Comparison of ENCODE assay signal across 2 cellular contexts in genomic region chr2:223090540-223091235, GRCh38.
TF ChIP-seq lines count a peak whose summit lies in the region.

No MANE protein-coding gene starts in this region.

TF ChIP-seq in H1, 55 proteins besides CTCF, POLR2A, EP300 and RAD21 (continued from another document):
- TF ChIP-seq GTF2F1 (IDR thresholded peaks at IDR 0.05; ENCODE audit: borderline replicate concordance, low read depth, low read length) (no peak), ATF2 (IDR thresholded peaks at IDR 0.05; ENCODE audit: low read length) (no peak), MAFK (IDR thresholded peaks at IDR 0.05; ENCODE audit: low read depth, low read length) (no peak), ASH2L (IDR thresholded peaks at IDR 0.05; ENCODE audit: low read length) (no peak), JUN (IDR thresholded peaks at IDR 0.05; ENCODE audit: low read depth, low read length) (no peak), JUND (IDR thresholded peaks at IDR 0.05; ENCODE audit: low read length) (no peak), TAF1 (IDR thresholded peaks at IDR 0.05; ENCODE audit: low read depth, low read length) (no peak), BCL11A (IDR thresholded peaks at IDR 0.05; ENCODE audit: low read depth in 2 of 2, low read length in 2 of 2) (no peak), TEAD4 (IDR thresholded peaks at IDR 0.05; ENCODE audit: low read depth, low read length) (no peak), SIRT6 (IDR thresholded peaks at IDR 0.05; ENCODE audit: low read length) (no peak)
TF ChIP-seq in H1: peak in this region for 0.

TF ChIP-seq in HEK293T, 16 proteins besides CTCF, POLR2A, EP300 and RAD21 (continued from another document):
- no peak for TF ChIP-seq PKNOX1 (IDR thresholded peaks at IDR 0.05)
- no peak for TF ChIP-seq HDGF (IDR thresholded peaks at IDR 0.05; ENCODE audit: borderline replicate concordance)
- no peak for TF ChIP-seq NFRKB (IDR thresholded peaks at IDR 0.05)
- TF ChIP-seq L3MBTL2 (conservative IDR thresholded peaks at IDR 0.05), result no peak
